In the genomic region with DNA sequence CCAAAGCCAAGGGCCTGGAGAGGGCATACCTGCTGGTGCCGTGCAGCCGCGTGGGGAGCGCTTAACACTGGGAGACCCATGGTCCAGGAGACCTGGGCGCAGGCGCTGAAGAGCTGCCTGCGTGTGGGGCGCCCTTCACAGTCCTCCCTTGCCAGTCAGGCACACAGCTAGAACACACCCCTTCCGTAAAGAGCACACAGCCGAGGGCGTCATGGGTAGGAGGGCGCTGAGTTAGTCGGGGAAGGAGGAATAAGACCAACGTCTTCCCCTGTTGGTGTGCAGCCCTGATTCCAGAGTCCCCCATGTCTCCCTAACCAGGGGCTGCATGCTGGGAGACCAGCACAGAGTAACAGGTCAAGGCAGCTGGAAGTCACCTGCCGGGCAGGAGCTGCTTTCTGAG, we compare ENCODE assay signal across 11 cellular contexts.
DNase-seq lines count a peak whose midpoint lies in the region; ATAC-seq and TF ChIP-seq lines count a peak whose summit lies in the region.
"Had no signal": no experiment of that assay in that cellular context is flagged by ENCODE, and none has a peak within 500 bp of the region (broad histone marks: within the 10 kb centered on the region; RNA-seq: fewer than 3 reads in every experiment).

No MANE protein-coding gene starts in this region.

- peak overlapping the region; percentile 61 for H3K18ac ChIP-seq in neuronal stem cell (ENCODE audit: low read length)

- no peak overlapping the region for H4K91ac ChIP-seq in neuronal stem cell (ENCODE audit: low read depth, low read length, poor library complexity)

- no peaks in the 10 kb centered on the region for H3K27me3 Mint-ChIP-seq in activated naive CD8-positive, alpha-beta T cell treated with anti-CD3 and anti-CD28 coated beads, Interleukin-2, amount 50 U/mL, for 24 hours
- no peaks in the 10 kb centered on the region for H3K27me3 Mint-ChIP-seq in activated T-helper 1 cell treated with anti-CD3 and anti-CD28 coated beads, Interleukin-12 subunit alpha, Interleukin-12 subunit beta, Interleukin-2, Interleukin-4 antibody, amounts not matched to agents 30 ng/mL and 10 ng/mL and 1 ng/mL, durations not matched to agents 14 hours and 24 hours and 36 hours (ENCODE audit: insufficient read depth)

- H2BK120ac ChIP-seq in neuronal stem cell (ENCODE audit: low read depth, low read length): no peak overlapping the region

- H2AFZ ChIP-seq in neuronal stem cell (ENCODE audit: low read length): peak overlapping the region; percentile 3
- H2AFZ ChIP-seq: GM23248 had no signal

- H3K4ac ChIP-seq in neuronal stem cell (ENCODE audit: low read length): no peak overlapping the region

- no peak for TF ChIP-seq CTCF in GM10266 (IDR thresholded peaks at IDR 0.05; ENCODE audit: control insufficient read depth, insufficient read depth, low read depth, missing control alignments)
- no peak for TF ChIP-seq CTCF in foreskin fibroblast (IDR thresholded peaks at IDR 0.05; ENCODE audit: low read depth, low read length)

- H3K36me3 Mint-ChIP-seq in activated naive CD8-positive, alpha-beta T cell treated with anti-CD3 and anti-CD28 coated beads, Interleukin-2, amount 50 U/mL, for 24 hours (ENCODE audit: low read depth): peaks cover 21% of the 10 kb centered on the region
- peaks cover 18% of the 10 kb centered on the region for H3K36me3 Mint-ChIP-seq in activated T-helper 1 cell treated with anti-CD3 and anti-CD28 coated beads, Interleukin-12 subunit alpha, Interleukin-12 subunit beta, Interleukin-2, Interleukin-4 antibody, amounts not matched to agents 30 ng/mL and 10 ng/mL and 1 ng/mL, durations not matched to agents 14 hours and 24 hours and 36 hours (ENCODE audit: low read depth)

- H3K23ac ChIP-seq in neuronal stem cell (ENCODE audit: low read depth, low read length, poor library complexity): peak overlapping the region; percentile 45

- peak; percentile 37 for DNase-seq in GM10266 (ENCODE audit: extremely low spot score)
- peak; percentile 24 for DNase-seq in activated naive CD8-positive, alpha-beta T cell treated with anti-CD3 and anti-CD28 coated beads, Interleukin-2, amount 50 U/mL, for 24 hours
- DNase-seq in neuronal stem cell (ENCODE audit: low spot score): no peak
- DNase-seq in activated T-helper 1 cell treated with anti-CD3 and anti-CD28 coated beads, Interleukin-12 subunit alpha, Interleukin-12 subunit beta, Interleukin-2, Interleukin-4 antibody, amounts not matched to agents 30 ng/mL and 10 ng/mL and 1 ng/mL, durations not matched to agents 14 hours and 24 hours and 36 hours (ENCODE audit: low spot score): no peak
- DNase-seq in foreskin fibroblast: no peak
- DNase-seq: kidney, NCI-H446, thyroid gland had no signal

- H3K27ac Mint-ChIP-seq in activated naive CD8-positive, alpha-beta T cell treated with anti-CD3 and anti-CD28 coated beads, Interleukin-2, amount 50 U/mL, for 24 hours: no peak overlapping the region
- no peak overlapping the region for H3K27ac Mint-ChIP-seq in activated T-helper 1 cell treated with anti-CD3 and anti-CD28 coated beads, Interleukin-12 subunit alpha, Interleukin-12 subunit beta, Interleukin-2, Interleukin-4 antibody, amounts not matched to agents 30 ng/mL and 10 ng/mL and 1 ng/mL, durations not matched to agents 14 hours and 24 hours and 36 hours

- H3K27me3 ChIP-seq in neuronal stem cell (ENCODE audit: control insufficient read depth in 3 of 3, insufficient read depth in 3 of 3, low read depth in 1 of 3, low read length in 3 of 3): no peaks in the 10 kb centered on the region
- H3K27me3 ChIP-seq: thyroid gland had no signal

- H2BK15ac ChIP-seq in neuronal stem cell (ENCODE audit: low read length): peak overlapping the region; percentile 25

- H4K8ac ChIP-seq in neuronal stem cell (ENCODE audit: low read depth, low read length): no peak overlapping the region

- H3K79me1 ChIP-seq in neuronal stem cell (ENCODE audit: low read depth, low read length): no peaks in the 10 kb centered on the region

- H3K4me1 ChIP-seq in neuronal stem cell (ENCODE audit: control insufficient read depth in 2 of 2, insufficient read depth in 1 of 2, low read depth in 1 of 2, low read length in 2 of 2): peaks cover 22 to 26% of the 10 kb centered on the region in 2 donors
- H3K4me1 ChIP-seq: thyroid gland had no signal

- H3K36me3 ChIP-seq in neuronal stem cell (replicated peaks in 1 of 2; ENCODE audit: control insufficient read depth in 2 of 2, insufficient read depth in 2 of 2, low read length in 2 of 2): no peaks in the 10 kb centered on the region
- H3K36me3 ChIP-seq: thyroid gland had no signal

- intact Hi-C loops in activated T-helper 1 cell treated with anti-CD3 and anti-CD28 coated beads, Interleukin-12 subunit alpha, Interleukin-12 subunit beta, Interleukin-2, Interleukin-4 antibody, amounts not matched to agents 30 ng/mL and 10 ng/mL and 1 ng/mL, durations not matched to agents 14 hours and 24 hours and 36 hours (cut with micrococcal nuclease): no loop called here

- H3K27ac ChIP-seq in neuronal stem cell (replicated peaks; ENCODE audit: low read length): no peak overlapping the region
- H3K27ac ChIP-seq: GM23248, thyroid gland had no signal

- ATAC-seq in HG03432 (IDR thresholded peaks at IDR 0.05; ENCODE audit: unreplicated experiment): peak; percentile 35
- peak; percentile 67 for ATAC-seq in activated naive CD8-positive, alpha-beta T cell treated with anti-CD3 and anti-CD28 coated beads, Interleukin-2, amount 50 U/mL, for 24 hours
- ATAC-seq in HG03139 (IDR thresholded peaks at IDR 0.05; ENCODE audit: unreplicated experiment): no peak

- no peaks in the 10 kb centered on the region for H3K9me3 Mint-ChIP-seq in activated naive CD8-positive, alpha-beta T cell treated with anti-CD3 and anti-CD28 coated beads, Interleukin-2, amount 50 U/mL, for 24 hours
- H3K9me3 Mint-ChIP-seq in activated T-helper 1 cell treated with anti-CD3 and anti-CD28 coated beads, Interleukin-12 subunit alpha, Interleukin-12 subunit beta, Interleukin-2, Interleukin-4 antibody, amounts not matched to agents 30 ng/mL and 10 ng/mL and 1 ng/mL, durations not matched to agents 14 hours and 24 hours and 36 hours: no peaks in the 10 kb centered on the region

- peak overlapping the region; percentile 43 for H3K14ac ChIP-seq in neuronal stem cell (ENCODE audit: low read length)

- peak overlapping the region; percentile 75 for H2BK12ac ChIP-seq in neuronal stem cell (ENCODE audit: low read length)

- peak overlapping the region; percentile 7 for H3K9ac ChIP-seq in neuronal stem cell (ENCODE audit: low read depth, low read length, poor library complexity)
- H3K9ac ChIP-seq: GM23248 had no signal

- H2AK5ac ChIP-seq in neuronal stem cell (ENCODE audit: low read depth, low read length): no peak overlapping the region

- H3K4me2 ChIP-seq in neuronal stem cell (ENCODE audit: insufficient read depth, low read length, poor library complexity, severe bottlenecking): no peak overlapping the region

- H3K4me3 Mint-ChIP-seq in activated naive CD8-positive, alpha-beta T cell treated with anti-CD3 and anti-CD28 coated beads, Interleukin-2, amount 50 U/mL, for 24 hours: no peak overlapping the region
- H3K4me3 Mint-ChIP-seq in activated T-helper 1 cell treated with anti-CD3 and anti-CD28 coated beads, Interleukin-12 subunit alpha, Interleukin-12 subunit beta, Interleukin-2, Interleukin-4 antibody, amounts not matched to agents 30 ng/mL and 10 ng/mL and 1 ng/mL, durations not matched to agents 14 hours and 24 hours and 36 hours: no peak overlapping the region

- H3K4me1 Mint-ChIP-seq in activated naive CD8-positive, alpha-beta T cell treated with anti-CD3 and anti-CD28 coated beads, Interleukin-2, amount 50 U/mL, for 24 hours: peaks cover 32% of the 10 kb centered on the region
- H3K4me1 Mint-ChIP-seq in activated T-helper 1 cell treated with anti-CD3 and anti-CD28 coated beads, Interleukin-12 subunit alpha, Interleukin-12 subunit beta, Interleukin-2, Interleukin-4 antibody, amounts not matched to agents 30 ng/mL and 10 ng/mL and 1 ng/mL, durations not matched to agents 14 hours and 24 hours and 36 hours (ENCODE audit: low read depth): peaks cover 9% of the 10 kb centered on the region

- H3K4me3 ChIP-seq in neuronal stem cell (ENCODE audit: low read length in 2 of 2) (no peak overlapping the region), foreskin fibroblast (ENCODE audit: low read depth in 1 of 2, low read length in 2 of 2) (no peak overlapping the region)
- H3K4me3 ChIP-seq: GM23248, thyroid gland had no signal

- no peaks in the 10 kb centered on the region for H3K9me3 ChIP-seq in neuronal stem cell (replicated peaks in 1 of 2; ENCODE audit: control insufficient read depth in 2 of 2, insufficient read depth in 1 of 2, low read depth in 1 of 2, low read length in 2 of 2)
- H3K9me3 ChIP-seq: thyroid gland had no signal

- no CpG with 5 or more reads among the region's 15 CpGs for WGBS in neuronal stem cell (ENCODE audit: extremely low coverage in 2 of 2, insufficient read length in 2 of 2, insufficient replicate concordance in 1 of 2), 2 donors

- H2BK5ac ChIP-seq in neuronal stem cell (ENCODE audit: low read length): no peak overlapping the region

Comparison
In these comparisons a context has a peak if more than half of its experiments do, and no peak if none do; other contexts are left out.
1. DNase-seq: peak in GM10266 (single experiment) and activated naive CD8-positive, alpha-beta T cell treated with anti-CD3 and anti-CD28 coated beads, Interleukin-2, amount 50 U/mL, for 24 hours (single experiment); none in neuronal stem cell (single experiment), activated T-helper 1 cell treated with anti-CD3 and anti-CD28 coated beads, Interleukin-12 subunit alpha, Interleukin-12 subunit beta, Interleukin-2, Interleukin-4 antibody, amounts not matched to agents 30 ng/mL and 10 ng/mL and 1 ng/mL, durations not matched to agents 14 hours and 24 hours and 36 hours (single experiment) and foreskin fibroblast (0 of 2).